ENCODE assay signal across 8 cellular contexts in genomic region chr7:68321076-68321639, GRCh38.
DNase-seq lines count a peak whose midpoint lies in the region; ATAC-seq lines count a peak whose summit lies in the region.

No MANE protein-coding gene starts in this region.

- peak; percentile 17 to 96 (median 64) for DNase-seq in NCI-H1417 (lab: John Stamatoyannopoulos, UW)
- DNase-seq in NCI-H1417 treated with DMSO at 0.1 percent for 48 hours (lab: John Stamatoyannopoulos, UW): no peak
- DNase-seq in T1000 (lab: John Stamatoyannopoulos, UW): peak; percentile 13
- DNase-seq in left kidney (ENCODE audit: low read depth, low spot score): peak; percentile 41
- DNase-seq in aorta: no peak
- DNase-seq in activated naive CD4-positive, alpha-beta T cell treated with anti-CD3 and anti-CD28 coated beads, Interleukin-2, amount 50 U/mL, for 16 hours: no peak
- DNase-seq in HPDE6-E6E7 (ENCODE audit: extremely low spot score): no peak

- H3K4me3 ChIP-seq in aorta (ENCODE audit: low read length in 2 of 2): no peak overlapping the region

- H3K27me3 ChIP-seq in aorta (ENCODE audit: control insufficient read depth in 1 of 2, insufficient read depth in 2 of 2, low read length in 1 of 2): no peaks in the 10 kb centered on the region

- 3 to 5% methylated on average over 4 of the region's 4 CpGs for WGBS in aorta, 2 donors

- no peaks in the 10 kb centered on the region for H3K36me3 ChIP-seq in aorta (ENCODE audit: control insufficient read depth in 1 of 2, insufficient read depth in 2 of 2, low read length in 1 of 2)

- peaks cover under 1% of the 10 kb centered on the region for H3K9me3 ChIP-seq in aorta (ENCODE audit: control insufficient read depth, low read length)

- intact Hi-C loops in aorta (cut with DNase I): no loop called here

- peaks cover 0 to 3% of the 10 kb centered on the region in 2 donors for H3K4me1 ChIP-seq in aorta (ENCODE audit: control insufficient read depth in 1 of 2, insufficient read depth in 2 of 2, low read length in 2 of 2)

- peak; percentile 75 for ATAC-seq in aorta (ENCODE audit: low FRiP score)
- no peak for ATAC-seq in HG03025 (IDR thresholded peaks at IDR 0.05; ENCODE audit: low FRiP score, unreplicated experiment)

- peak overlapping the region; percentile 23 to 82 for H3K27ac ChIP-seq in aorta (ENCODE audit: low read depth in 1 of 2, low read length in 2 of 2)

Comparison
In these comparisons a context has a peak if more than half of its experiments do, and no peak if none do; other contexts are left out.
1. DNase-seq: peak in NCI-H1417 (3 of 3), T1000 (single experiment) and left kidney (single experiment); none in NCI-H1417 treated with DMSO at 0.1 percent for 48 hours (single experiment), aorta (0 of 2), activated naive CD4-positive, alpha-beta T cell treated with anti-CD3 and anti-CD28 coated beads, Interleukin-2, amount 50 U/mL, for 16 hours (single experiment) and HPDE6-E6E7 (single experiment).